In the genomic region with DNA sequence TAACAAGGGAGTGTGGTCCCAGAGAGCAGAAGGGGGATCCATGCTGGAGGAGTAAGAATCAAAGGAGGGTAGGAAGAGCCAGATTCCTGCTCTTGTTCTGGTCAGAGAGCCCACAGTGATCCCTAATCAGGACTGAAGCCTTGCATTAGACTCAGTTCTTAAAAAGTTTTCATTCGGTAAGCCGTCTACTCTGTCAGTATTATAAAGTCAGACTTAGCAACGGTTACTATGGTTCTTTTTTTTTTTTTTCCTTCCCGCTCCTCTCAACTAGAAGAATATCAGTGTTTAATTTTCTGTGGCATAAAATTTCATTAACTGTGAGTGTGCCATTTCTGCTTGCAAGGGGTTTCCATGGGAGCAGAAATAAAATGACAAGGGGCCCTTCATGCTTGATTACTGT, we compare ENCODE assay signal across 17 cellular contexts.
"Had no signal": no experiment of that assay in that cellular context is flagged by ENCODE, and none has a peak within 500 bp of the region (broad histone marks: within the 10 kb centered on the region; RNA-seq: fewer than 3 reads in every experiment).

No MANE protein-coding gene starts in this region.

- H2AFZ ChIP-seq: hepatocyte had no signal

- FAIRE-seq: astrocyte had no signal

- ATAC-seq: activated T-cell treated with anti-CD3 and anti-CD28 coated beads, Interleukin-2, amount 50 U/mL, for 72 hours; left colon; natural killer cell treated with Interleukin-12 subunit alpha and Interleukin-12 subunit beta and Interleukin-15 and Interleukin-18, amount 100 ng/mL, for 72 hours; stimulated activated memory B cell treated with anti-CD40 and anti-IgM and Interleukin-4, amounts not matched to agents 10 μg/mL and 1 μg/mL and 100 μg/mL, for 72 hours; upper lobe of right lung had no signal

- H3K4me1 ChIP-seq: sigmoid colon, upper lobe of right lung had no signal

- H3K79me2 ChIP-seq: hepatocyte had no signal

- H3K27ac ChIP-seq: hepatocyte, sigmoid colon, upper lobe of right lung, VCaP had no signal

- H3K27me3 ChIP-seq: hepatocyte, sigmoid colon, upper lobe of right lung had no signal

- H3K4me3 ChIP-seq: hepatocyte, sigmoid colon, upper lobe of right lung had no signal

- H3K4me2 ChIP-seq: hepatocyte had no signal

- H3K36me3 ChIP-seq: sigmoid colon, upper lobe of right lung had no signal

- H3K9me3 ChIP-seq: sigmoid colon, upper lobe of right lung had no signal

- DNase-seq: activated CD4-positive, alpha-beta T cell treated with anti-CD3 and anti-CD28 coated beads for 1 hour; activated CD4-positive, alpha-beta T cell treated with anti-CD3 and anti-CD28 coated beads, Interleukin-2, amount 50 U/mL, for 4 hours; activated effector memory CD4-positive, alpha-beta T cell treated with anti-CD3 and anti-CD28 coated beads, Interleukin-2, amount 50 U/mL, for 16 hours; activated T-cell treated with anti-CD3 and anti-CD28 coated beads, Interleukin-2, amount 50 U/mL, for 72 hours; effector memory CD4-positive, alpha-beta T cell; foreskin fibroblast; left colon; sigmoid colon; stimulated activated CD4-positive, alpha-beta T cell treated with anti-CD3 and anti-CD28 coated beads, Interleukin-4, amount 100 ng/mL, for 4 hours; SW 1271; T-helper 2 cell; upper lobe of right lung had no signal
